Comparison of ENCODE assay signal across 12 cellular contexts in the genomic region with DNA sequence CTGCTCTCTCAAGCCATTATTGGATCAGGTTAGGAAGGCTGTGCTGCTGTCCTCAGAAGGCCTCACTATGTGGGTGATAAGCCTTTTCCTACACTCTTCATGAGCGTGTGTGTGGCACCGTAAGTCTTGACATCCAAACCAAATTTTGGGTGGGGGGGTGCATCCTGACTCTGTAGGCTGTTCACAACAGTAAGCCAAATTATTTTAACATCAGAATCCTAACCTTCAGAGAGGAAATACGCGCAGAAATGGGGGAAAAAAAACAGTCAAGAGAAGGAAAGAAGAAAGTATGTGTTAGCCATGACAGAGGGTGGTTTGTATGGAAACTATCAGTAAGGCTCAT. TPM values are rescaled to one million over a fixed set of nuclear protein-coding genes. Genes with fewer than 3 reads are reported as not detected.
DNase-seq lines count a peak whose midpoint lies in the region; ATAC-seq and TF ChIP-seq lines count a peak whose summit lies in the region.
"Had no signal": no experiment of that assay in that cellular context is flagged by ENCODE, and none has a peak within 500 bp of the region (broad histone marks: within the 10 kb centered on the region; RNA-seq: fewer than 3 reads in every experiment).

No MANE protein-coding gene starts in this region.

- H3K27ac ChIP-seq in left ventricle myocardium inferior (replicated peaks) (peak overlapping the region; percentile 88), upper lobe of right lung (peak overlapping the region; percentile 79)
- H3K27ac ChIP-seq: HL-60, SJCRH30 had no signal

- H3K27me3 Mint-ChIP-seq in WTC11 (ENCODE audit: low read depth) (no peaks in the 10 kb centered on the region), memory B cell (no peaks in the 10 kb centered on the region)

- intact Hi-C loops in left ventricle myocardium inferior (cut with micrococcal nuclease) (no loop called here), cardiac septum (cut with DNase I) (loop anchor here (5.0 to 10.0 kb wide), 3 partner anchors 100 to 318 kb away; no protein-coding TSS in a partner anchor), upper lobe of right lung (cut with DNase I) (loop anchor here (2.0 kb wide), 1 partner anchor 192 kb away; no protein-coding TSS in a partner anchor)

- CTCF ChIA-PET in WTC11 (lab: Charles Lee) = interaction anchor here (0.6 to 6.7 kb wide), 60 partner anchors 9 to 436 kb away, joined by 3 to 465 read pairs (median 5); partner anchors contain the start of genes GRHL3, IFNLR1, MYOM3 and NIPAL3

- H3K4me1 ChIP-seq in left ventricle myocardium inferior (peaks cover 22% of the 10 kb centered on the region), upper lobe of right lung (peaks cover 14% of the 10 kb centered on the region)
- H3K4me1 ChIP-seq: SJCRH30 had no signal

- H3K4me3 Mint-ChIP-seq in WTC11 (no peak overlapping the region), memory B cell (peak overlapping the region; percentile 84)
- H3K4me3 Mint-ChIP-seq: endodermal cell had no signal

- no peak for TF ChIP-seq CTCF in left ventricle myocardium inferior (IDR thresholded peaks at IDR 0.05; ENCODE audit: borderline replicate concordance)
- no peak for TF ChIP-seq CTCF in WTC11 (IDR thresholded peaks at IDR 0.05)
- TF ChIP-seq CTCF in upper lobe of right lung (IDR thresholded peaks at IDR 0.05) = no peak

- POLR2A ChIA-PET in WTC11 (lab: Charles Lee) = no interaction called here

- H3K9me3 ChIP-seq in left ventricle myocardium inferior (replicated peaks) = no peaks in the 10 kb centered on the region
- H3K9me3 ChIP-seq in upper lobe of right lung = no peaks in the 10 kb centered on the region
- H3K9me3 ChIP-seq: BLaER1 treated with 17β-estradiol and CSF1 and Interleukin-3, amounts not matched to agents 10 nM and 100 nM; SJCRH30 had no signal

- no peak overlapping the region for H3K4me3 ChIP-seq in left ventricle myocardium inferior
- no peak overlapping the region for H3K4me3 ChIP-seq in upper lobe of right lung
- H3K4me3 ChIP-seq: BLaER1 treated with 17β-estradiol and CSF1 and Interleukin-3, amounts not matched to agents 10 nM and 100 nM; SJCRH30 had no signal

- H3K36me3 ChIP-seq in left ventricle myocardium inferior (no peaks in the 10 kb centered on the region), upper lobe of right lung (no peaks in the 10 kb centered on the region)
- H3K36me3 ChIP-seq: BLaER1 treated with 17β-estradiol and CSF1 and Interleukin-3, amounts not matched to agents 10 nM and 100 nM; SJCRH30 had no signal

- no peaks in the 10 kb centered on the region for H3K9me3 Mint-ChIP-seq in WTC11
- H3K9me3 Mint-ChIP-seq in memory B cell = no peaks in the 10 kb centered on the region
- H3K9me3 Mint-ChIP-seq: endodermal cell had no signal

- ATAC-seq in WTC11 (no peak), memory B cell (ENCODE audit: low read depth) (peak; percentile 12), upper lobe of right lung (no peak), HG02870 (IDR thresholded peaks at IDR 0.05; ENCODE audit: unreplicated experiment) (no peak), GM19455 (IDR thresholded peaks at IDR 0.05; ENCODE audit: unreplicated experiment) (no peak)

- H3K4me1 Mint-ChIP-seq in WTC11 (peaks cover 34% of the 10 kb centered on the region), memory B cell (peaks cover 34% of the 10 kb centered on the region)

- H3K27ac Mint-ChIP-seq in WTC11 (peak overlapping the region; percentile 24; the same call in 1 of the 2 replicates), memory B cell (peak overlapping the region; percentile 98)
- H3K27ac Mint-ChIP-seq: endodermal cell had no signal

- DNase-seq in left ventricle myocardium inferior = no peak
- DNase-seq in cardiac septum (ENCODE audit: low spot score) = no peak
- no peak for DNase-seq in WTC11 (ENCODE audit: low spot score)
- DNase-seq in memory B cell (ENCODE audit: low spot score in 2 of 2) = no peak
- DNase-seq in upper lobe of right lung = no peak
- DNase-seq in HK-2 (ENCODE audit: unreplicated experiment) = no peak

- no peaks in the 10 kb centered on the region for H3K36me3 Mint-ChIP-seq in WTC11
- peaks cover 6% of the 10 kb centered on the region for H3K36me3 Mint-ChIP-seq in memory B cell

- H3K27me3 ChIP-seq in left ventricle myocardium inferior (ENCODE audit: low read depth) (no peaks in the 10 kb centered on the region), upper lobe of right lung (no peaks in the 10 kb centered on the region)
- H3K27me3 ChIP-seq: BLaER1 treated with 17β-estradiol and CSF1 and Interleukin-3, amounts not matched to agents 10 nM and 100 nM had no signal

TF ChIP-seq in WTC11, 78 proteins besides CTCF, POLR2A, EP300 and RAD21 (continues in another document):
- no peak for TF ChIP-seq TEAD1 (CRISPR knock-in tag; IDR thresholded peaks at IDR 0.05)
- TF ChIP-seq, protein P1, sequence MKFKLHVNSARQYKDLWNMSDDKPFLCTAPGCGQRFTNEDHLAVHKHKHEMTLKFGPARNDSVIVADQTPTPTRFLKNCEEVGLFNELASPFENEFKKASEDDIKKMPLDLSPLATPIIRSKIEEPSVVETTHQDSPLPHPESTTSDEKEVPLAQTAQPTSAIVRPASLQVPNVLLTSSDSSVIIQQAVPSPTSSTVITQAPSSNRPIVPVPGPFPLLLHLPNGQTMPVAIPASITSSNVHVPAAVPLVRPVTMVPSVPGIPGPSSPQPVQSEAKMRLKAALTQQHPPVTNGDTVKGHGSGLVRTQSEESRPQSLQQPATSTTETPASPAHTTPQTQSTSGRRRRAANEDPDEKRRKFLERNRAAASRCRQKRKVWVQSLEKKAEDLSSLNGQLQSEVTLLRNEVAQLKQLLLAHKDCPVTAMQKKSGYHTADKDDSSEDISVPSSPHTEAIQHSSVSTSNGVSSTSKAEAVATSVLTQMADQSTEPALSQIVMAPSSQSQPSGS (CRISPR knock-in tag; IDR thresholded peaks at IDR 0.05; ENCODE audit: borderline replicate concordance, low read depth) = no peak
- TF ChIP-seq FOXP4 (CRISPR knock-in tag; IDR thresholded peaks at IDR 0.05) = no peak
- TF ChIP-seq MAX (CRISPR knock-in tag; IDR thresholded peaks at IDR 0.05) = no peak
- no peak for TF ChIP-seq PRDM15 (CRISPR knock-in tag; IDR thresholded peaks at IDR 0.05)

RNA-seq across cellular contexts. Expression of gene STPG1, which starts 21.0 kb away (rescaled TPM):
- total RNA-seq in left ventricle myocardium inferior (4.9 TPM), cardiac septum (5.2 TPM), WTC11 (2021) (9.9 to 12.8 TPM (median 10.1 TPM) in 3 replicates), upper lobe of right lung (8.6 TPM)
- total RNA-seq: SJCRH30 had no signal

RNA-seq across cellular contexts. Expression of gene NIPAL3, which starts 23.0 kb away (rescaled TPM):
- total RNA-seq in left ventricle myocardium inferior (30.1 TPM), cardiac septum (21.3 TPM), WTC11 (2021) (11.2 to 11.3 TPM (median 11.2 TPM) in 3 replicates), upper lobe of right lung (37.8 TPM)
- total RNA-seq: SJCRH30 had no signal
